In the genomic region with DNA sequence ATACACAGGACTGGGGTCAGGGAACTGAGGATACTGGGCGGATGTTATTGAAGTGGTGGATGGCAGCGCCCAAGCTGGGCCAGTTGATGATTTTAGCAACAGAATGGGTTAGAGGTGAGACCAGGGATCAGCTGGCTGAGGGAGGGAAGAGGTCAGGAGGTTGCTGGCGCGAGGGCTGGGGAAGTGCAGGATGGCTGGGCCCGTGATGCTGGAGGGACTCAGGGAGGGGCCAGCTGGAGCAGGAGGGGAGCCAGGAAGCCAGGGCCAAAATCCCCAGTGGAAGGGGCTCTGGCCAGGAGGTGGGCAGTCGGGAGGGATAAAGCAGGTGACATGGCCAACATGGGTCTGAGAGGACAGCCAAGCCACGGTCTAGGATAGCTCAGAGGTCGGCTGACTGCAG, we compare ENCODE assay signal across 24 cellular contexts.
"Had no signal": no experiment of that assay in that cellular context is flagged by ENCODE, and none has a peak within 500 bp of the region (broad histone marks: within the 10 kb centered on the region; RNA-seq: fewer than 3 reads in every experiment).

No MANE protein-coding gene starts in this region.

- H3K9me3 ChIP-seq: ascending aorta, gastroesophageal sphincter, prostate gland, stomach, transverse colon, uterus had no signal

- H3K27ac ChIP-seq: ascending aorta, brain microvascular endothelial cell, epithelial cell of prostate, gastroesophageal sphincter, prostate gland, stomach, transverse colon, uterus had no signal

- H3K4me3 ChIP-seq: ascending aorta, gastroesophageal sphincter, prostate gland, stomach, transverse colon, uterus had no signal

- H3K36me3 ChIP-seq: ascending aorta, brain microvascular endothelial cell, gastroesophageal sphincter, prostate gland, stomach, transverse colon, uterus had no signal

- ATAC-seq: activated CD4-positive, alpha-beta T cell treated with anti-CD3 and anti-CD28 coated beads for 36 hours; gastroesophageal sphincter; left colon; stimulated activated effector memory CD8-positive, alpha-beta T cell treated with anti-CD3 and anti-CD28 coated beads, Interleukin-12 subunit alpha, Interleukin-12 subunit beta, amount 100 ng/mL, for 72 hours; T-helper 17 cell had no signal

- FAIRE-seq: keratinocyte had no signal

- H3K27ac Mint-ChIP-seq: activated B cell treated with CpG ODN at 0.5 μM for 24 hours; activated CD4-positive, alpha-beta T cell treated with anti-CD3 and anti-CD28 coated beads for 36 hours; activated naive CD4-positive, alpha-beta T cell treated with anti-CD3 and anti-CD28 coated beads, Interleukin-2, amount 10 ng/mL, durations not matched to agents 7 days and 5 days; memory B cell; stimulated activated effector memory CD8-positive, alpha-beta T cell treated with anti-CD3 and anti-CD28 coated beads, Interleukin-12 subunit alpha, Interleukin-12 subunit beta, amount 100 ng/mL, for 72 hours had no signal

- DNase-seq: activated B cell treated with CpG ODN at 0.5 μM for 24 hours; activated CD4-positive, alpha-beta T cell treated with anti-CD3 and anti-CD28 coated beads for 36 hours; activated CD4-positive, alpha-beta T cell treated with anti-CD3 and anti-CD28 coated beads, Interleukin-2, amount 50 U/mL, for 4 hours; activated effector memory CD4-positive, alpha-beta T cell treated with anti-CD3 and anti-CD28 coated beads, Interleukin-2, amount 50 U/mL, for 16 hours; activated naive CD4-positive, alpha-beta T cell treated with anti-CD3 and anti-CD28 coated beads, Interleukin-2, amount 10 ng/mL, durations not matched to agents 7 days and 5 days; activated T-cell treated with anti-CD3 and anti-CD28 coated beads, Interleukin-2, amount 50 U/mL, for 48 hours; brain microvascular endothelial cell; central memory CD4-positive, alpha-beta T cell; cortex of kidney; hypothalamus; stimulated activated CD4-positive, alpha-beta T cell treated with anti-CD3 and anti-CD28 coated beads, Interleukin-12 subunit alpha, Interleukin-12 subunit beta, amount 100 ng/mL, for 4 hours; stomach; SW 1271; T-helper 17 cell; transverse colon; uterus had no signal

- H3K27me3 Mint-ChIP-seq: activated CD4-positive, alpha-beta T cell treated with anti-CD3 and anti-CD28 coated beads for 36 hours; activated naive CD4-positive, alpha-beta T cell treated with anti-CD3 and anti-CD28 coated beads, Interleukin-2, amount 10 ng/mL, durations not matched to agents 7 days and 5 days; T-helper 17 cell had no signal

- H3K9me3 Mint-ChIP-seq: activated naive CD4-positive, alpha-beta T cell treated with anti-CD3 and anti-CD28 coated beads, Interleukin-2, amount 10 ng/mL, durations not matched to agents 7 days and 5 days; stimulated activated effector memory CD8-positive, alpha-beta T cell treated with anti-CD3 and anti-CD28 coated beads, Interleukin-12 subunit alpha, Interleukin-12 subunit beta, amount 100 ng/mL, for 72 hours had no signal

- H3K4me3 Mint-ChIP-seq: activated B cell treated with CpG ODN at 0.5 μM for 24 hours; activated CD4-positive, alpha-beta T cell treated with anti-CD3 and anti-CD28 coated beads for 36 hours; activated naive CD4-positive, alpha-beta T cell treated with anti-CD3 and anti-CD28 coated beads, Interleukin-2, amount 10 ng/mL, durations not matched to agents 7 days and 5 days; memory B cell; stimulated activated effector memory CD8-positive, alpha-beta T cell treated with anti-CD3 and anti-CD28 coated beads, Interleukin-12 subunit alpha, Interleukin-12 subunit beta, amount 100 ng/mL, for 72 hours; T-helper 17 cell had no signal

- H3K4me1 Mint-ChIP-seq: activated B cell treated with CpG ODN at 0.5 μM for 24 hours had no signal

- H3K36me3 Mint-ChIP-seq: memory B cell; stimulated activated effector memory CD8-positive, alpha-beta T cell treated with anti-CD3 and anti-CD28 coated beads, Interleukin-12 subunit alpha, Interleukin-12 subunit beta, amount 100 ng/mL, for 72 hours had no signal

- H3K4me1 ChIP-seq: ascending aorta, gastroesophageal sphincter, prostate gland, stomach, transverse colon, uterus had no signal

- H3K27me3 ChIP-seq: ascending aorta, brain microvascular endothelial cell, transverse colon, uterus had no signal
